In the genomic region with DNA sequence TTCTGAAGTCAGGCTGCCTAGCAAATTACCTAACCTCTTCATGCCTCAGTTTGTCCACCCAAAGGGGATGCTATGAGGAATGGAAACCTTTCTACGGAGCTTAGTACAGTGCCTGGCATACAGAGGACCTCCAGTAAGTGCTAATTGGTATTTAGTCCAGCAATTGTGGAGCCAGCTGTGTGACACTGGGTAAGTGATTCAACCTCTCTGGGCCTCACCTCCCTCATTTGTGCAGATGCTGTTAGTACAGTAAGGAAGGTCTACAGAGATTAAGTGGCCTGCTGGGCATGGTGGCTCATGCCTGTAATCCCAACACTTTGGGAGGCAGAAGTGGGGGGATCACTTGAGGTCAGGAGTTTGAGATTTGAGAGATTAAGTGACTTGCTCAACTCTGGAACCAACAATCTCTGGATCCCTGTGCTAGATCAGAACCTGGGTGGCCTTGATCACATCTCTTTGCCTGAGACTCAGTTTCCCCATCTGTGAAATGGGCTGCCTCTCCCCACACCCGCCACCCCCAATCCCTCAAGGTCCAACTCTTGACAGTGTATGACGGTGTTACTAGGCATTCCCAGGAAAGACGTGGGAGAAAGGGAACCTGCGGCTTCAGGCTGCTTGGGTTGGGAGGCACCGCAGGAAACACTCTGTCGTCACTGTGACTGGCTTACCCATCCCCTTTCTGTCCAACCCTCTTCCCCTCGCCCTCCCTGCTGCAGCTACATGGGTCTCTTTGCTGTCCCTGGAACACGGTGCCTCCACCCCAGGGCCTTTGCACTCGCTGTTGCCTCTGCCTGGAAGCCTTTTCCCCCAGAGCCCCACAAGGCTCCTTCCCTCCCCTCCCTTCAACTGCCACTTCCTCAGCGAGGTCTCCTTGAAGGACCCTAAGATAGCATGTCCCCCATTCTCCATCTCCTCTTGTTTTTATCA, we compare ENCODE assay signal across 18 cellular contexts. TPM values are rescaled to one million over a fixed set of nuclear protein-coding genes. Genes with fewer than 3 reads are reported as not detected.
DNase-seq lines count a peak whose midpoint lies in the region; ATAC-seq, FAIRE-seq and TF ChIP-seq lines count a peak whose summit lies in the region.
"Had no signal": no experiment of that assay in that cellular context is flagged by ENCODE, and none has a peak within 500 bp of the region (broad histone marks: within the 10 kb centered on the region; RNA-seq: fewer than 3 reads in every experiment).

No MANE protein-coding gene starts in this region.

- H3K56ac ChIP-seq in IMR-90 (ENCODE audit: extremely low read depth, insufficient read depth, low read length), result no peak overlapping the region

- H3K4me1 ChIP-seq in IMR-90 (ENCODE audit: control insufficient read depth, insufficient read depth, low read length), result no peaks in the 10 kb centered on the region
- peaks cover 4 to 8% of the 10 kb centered on the region in 2 donors for H3K4me1 ChIP-seq in mucosa of rectum (ENCODE audit: control insufficient read depth in 2 of 2, insufficient read depth in 2 of 2, low read length in 2 of 2)
- H3K4me1 ChIP-seq: SJCRH30 had no signal

- peak overlapping the region; percentile 39 for H2AFZ ChIP-seq in IMR-90 (replicated peaks; ENCODE audit: low read length, poor library complexity)

- TF ChIP-seq POLR2A in IMR-90 (IDR thresholded peaks at IDR 0.05; ENCODE audit: low read depth, low read length), result no peak
- no peak; the same call in 1 of the 2 replicates for TF ChIP-seq POLR2A in GM12892 (IDR thresholded peaks at IDR 0.05; ENCODE audit: low read depth, low read length)

- intact Hi-C loops in IMR-90 (cut with micrococcal nuclease), result no loop called here

- in situ Hi-C loops in IMR-90 (cut with MboI; ENCODE audit: low sequenced_read_pairs), result no loop called here

- H3K36me3 ChIP-seq in IMR-90 (ENCODE audit: control insufficient read depth, insufficient read depth, low read length) (peaks cover 64% of the 10 kb centered on the region), mucosa of rectum (ENCODE audit: control insufficient read depth in 2 of 2, insufficient read depth in 2 of 2, low read length in 2 of 2) (peaks cover 48 to 71% of the 10 kb centered on the region in 2 donors)

- no peak overlapping the region for H4K91ac ChIP-seq in IMR-90 (ENCODE audit: insufficient read depth, low read depth, low read length)

- peak; percentile 1 for TF ChIP-seq CTCF in GM10266 (IDR thresholded peaks at IDR 0.05; ENCODE audit: control insufficient read depth, insufficient read depth, low read depth, missing control alignments)
- no peak for TF ChIP-seq CTCF in IMR-90 (conservative IDR thresholded peaks at IDR 0.05; ENCODE audit: low read depth, low read length)

- BruUV-seq in IMR-90 (replicated peaks; lab: Mats Ljungman, UMichigan), result no TSS peak

- H3K4me3 ChIP-seq in IMR-90 (ENCODE audit: insufficient read depth, low read depth, low read length) (no peak overlapping the region), mucosa of rectum (ENCODE audit: low read length in 2 of 2) (no peak overlapping the region)
- H3K4me3 ChIP-seq: SJCRH30 had no signal

- H3K27me3 ChIP-seq in IMR-90 (ENCODE audit: control insufficient read depth, insufficient read depth, low read length), result no peaks in the 10 kb centered on the region
- H3K27me3 ChIP-seq in mucosa of rectum (ENCODE audit: control insufficient read depth in 2 of 2, insufficient read depth in 2 of 2, low read length in 2 of 2), result no peaks in the 10 kb centered on the region
- H3K27me3 ChIP-seq: SJCRH30 had no signal

- H3K23ac ChIP-seq in IMR-90 (ENCODE audit: low read depth, low read length), result no peak overlapping the region

- H3K9ac ChIP-seq in IMR-90 (ENCODE audit: low read depth, low read length), result no peak overlapping the region
- H3K9ac ChIP-seq in mucosa of rectum (ENCODE audit: low read depth in 1 of 2, low read length in 2 of 2), result peak overlapping the region in 1 of 2 donors; percentile 14

- no peak overlapping the region for H3K4me2 ChIP-seq in IMR-90 (ENCODE audit: low read depth, low read length)

- no peak for FAIRE-seq in GM12892 (lab: Jason Lieb, UNC)
- FAIRE-seq: GM12891 had no signal

- no peak for TF ChIP-seq RAD21 in IMR-90 (IDR thresholded peaks at IDR 0.05; ENCODE audit: low read length)

- dilution Hi-C loops in IMR-90 (cut with HindIII; ENCODE audit: low sequenced_read_pairs, unreplicated experiment), result no loop called here

- DNase-seq in GM10266 (ENCODE audit: extremely low spot score), result no peak
- no peak for DNase-seq in IMR-90
- DNase-seq in stimulated activated CD4-positive, alpha-beta T cell treated with anti-CD3 and anti-CD28 coated beads, Interleukin-4, amount 100 ng/mL, for 1 hour, result no peak
- no peak for DNase-seq in GM12892 (ENCODE audit: insufficient read length)
- DNase-seq: ACHN; CD4-positive, CD25-positive, alpha-beta regulatory T cell; DMS53; KBM-7; NCI-H1048; NCI-H2107; NCI-H69; NK-92 treated with Interleukin-12 subunit alpha and Interleukin-12 subunit beta, amount 100 ng/mL, for 24 hours; OCI-M1; RPMI8226; SJCRH30 had no signal

- H2AK5ac ChIP-seq in IMR-90 (ENCODE audit: low read depth, low read length), result no peak overlapping the region

- no peak overlapping the region for H2BK120ac ChIP-seq in IMR-90 (ENCODE audit: low read depth, low read length)

- H4K8ac ChIP-seq in IMR-90 (ENCODE audit: low read depth in 2 of 2, low read length in 2 of 2), result no peak overlapping the region

- no peak overlapping the region for H2BK5ac ChIP-seq in IMR-90 (ENCODE audit: low read depth, low read length, poor library complexity, severe bottlenecking)

- H3K9me1 ChIP-seq in IMR-90 (ENCODE audit: insufficient read depth, low read length), result 0 out of 2 replicates have a peak, but pooled peaks cover 6% of the 10 kb centered on the region

- no peaks in the 10 kb centered on the region for H3K9me3 ChIP-seq in IMR-90 (ENCODE audit: control insufficient read depth, insufficient read depth, low read length)
- no peaks in the 10 kb centered on the region for H3K9me3 ChIP-seq in mucosa of rectum (ENCODE audit: control insufficient read depth in 2 of 2, low read length in 2 of 2)
- H3K9me3 ChIP-seq: SJCRH30 had no signal

- H3K14ac ChIP-seq in IMR-90 (replicated peaks; ENCODE audit: low read depth, low read length), result no peak overlapping the region

- no peak overlapping the region for H3K18ac ChIP-seq in IMR-90 (ENCODE audit: low read depth, low read length)

- H4K5ac ChIP-seq in IMR-90 (ENCODE audit: low read depth, low read length), result no peak overlapping the region

- POLR2A ChIA-PET in IMR-90 (lab: Charles Lee; ENCODE audit: unreplicated experiment), result interaction anchor here (0.6 kb wide), 1 partner anchor 26 kb away, joined by 7 read pairs; no protein-coding TSS in a partner anchor

- H2BK20ac ChIP-seq in IMR-90 (ENCODE audit: low read depth, low read length), result no peak overlapping the region

- ATAC-seq in IMR-90 (ENCODE audit: low read depth) (no peak), GM21717 (IDR thresholded peaks at IDR 0.05; ENCODE audit: unreplicated experiment) (no peak)

- peaks cover 0 to 15% of the 10 kb centered on the region in 2 experiments; a peak in 3 of 4 replicates for H3K79me1 ChIP-seq in IMR-90 (ENCODE audit: low read depth in 1 of 2, low read length in 2 of 2)

- H3K27ac ChIP-seq in IMR-90 (ENCODE audit: insufficient read depth, low read length) (no peak overlapping the region), mucosa of rectum (ENCODE audit: low read depth in 2 of 2, low read length in 2 of 2) (peak overlapping the region; percentile 1 to 9)
- H3K27ac ChIP-seq: SJCRH30 had no signal

- no peak overlapping the region for H3K4ac ChIP-seq in IMR-90 (ENCODE audit: low read depth, low read length)

- no peak overlapping the region for H2BK15ac ChIP-seq in IMR-90 (ENCODE audit: low read depth, low read length)

- H4K20me1 ChIP-seq in IMR-90 (ENCODE audit: insufficient read depth, low read length), result peaks cover 19% of the 10 kb centered on the region; the same call in 1 of the 2 replicates

- H2AK9ac ChIP-seq in IMR-90 (replicated peaks; ENCODE audit: low read depth, low read length, poor library complexity), result peak overlapping the region; percentile 61

- WGBS in IMR-90 (ENCODE audit: extremely low coverage in 2 of 2, insufficient read length in 1 of 2), 2 experiments, result 92% methylated on average over 5 of the region's 11 CpGs; no CpG with 5 or more reads in 1 of the 2 experiments

- CTCF ChIA-PET in IMR-90 (lab: Yijun Ruan, JAX), result no interaction called here

TF ChIP-seq in IMR-90, 13 proteins besides CTCF, POLR2A, EP300 and RAD21:
- TF ChIP-seq SMC3 (IDR thresholded peaks at IDR 0.05; ENCODE audit: low read depth, low read length) (no peak), USF2 (IDR thresholded peaks at IDR 0.05; ENCODE audit: low read depth, low read length) (no peak)

RNA-seq across cellular contexts. Expression of gene PRKD2, which starts 18.3 kb away (rescaled TPM):
- 9.9 and 10.0 TPM in 2 replicates for total RNA-seq in IMR-90 (2012; rRNA removed)
- 18.8 and 19.6 TPM in 2 replicates for polyA plus RNA-seq in IMR-90 (2012; rRNA removed)
- polyA plus RNA-seq in IMR-90 (2012; cell fraction: cytosol; rRNA removed), result 8.8 and 25.6 TPM in 2 replicates
- polyA plus RNA-seq in IMR-90 (2012; cell fraction: nucleus; rRNA removed; ENCODE audit: low replicate concordance), result 44.4 and 97.9 TPM in 2 replicates
- polyA plus RNA-seq in GM12892 (2012; ENCODE audit: missing spikeins), result 31.9 TPM

RNA-seq across cellular contexts. Expression of gene DACT3, which starts 37.7 kb away (rescaled TPM):
- 1.6 and 1.9 TPM in 2 replicates for total RNA-seq in IMR-90 (2012; rRNA removed)
- 4.9 and 5.7 TPM in 2 replicates for polyA plus RNA-seq in IMR-90 (2012; rRNA removed)
- polyA plus RNA-seq in IMR-90 (2012; cell fraction: cytosol; rRNA removed), result 3.0 and 6.6 TPM in 2 replicates
- 6.5 and 7.5 TPM in 2 replicates for polyA plus RNA-seq in IMR-90 (2012; cell fraction: nucleus; rRNA removed; ENCODE audit: low replicate concordance)
- polyA plus RNA-seq in GM12892 (2012; ENCODE audit: missing spikeins), result 1.7 TPM
- total RNA-seq: CD4-positive, CD25-positive, alpha-beta regulatory T cell had no signal
- polyA plus RNA-seq: CD4-positive, CD25-positive, alpha-beta regulatory T cell had no signal

RNA-seq across cellular contexts. Expression of gene FKRP, which starts 47.2 kb away (rescaled TPM):
- 5.8 and 6.1 TPM in 2 replicates for total RNA-seq in IMR-90 (2012; rRNA removed)
- 25.3 and 28.5 TPM in 2 replicates for polyA plus RNA-seq in IMR-90 (2012; rRNA removed)
- polyA plus RNA-seq in IMR-90 (2012; cell fraction: cytosol; rRNA removed), result 22.3 and 36.1 TPM in 2 replicates
- 50.3 and 64.5 TPM in 2 replicates for polyA plus RNA-seq in IMR-90 (2012; cell fraction: nucleus; rRNA removed; ENCODE audit: low replicate concordance)
- polyA plus RNA-seq in GM12892 (2012; ENCODE audit: missing spikeins), result 4.0 TPM

RNA-seq across cellular contexts. Expression of gene STRN4, which starts 47.6 kb away (rescaled TPM):
- total RNA-seq in IMR-90 (2012; rRNA removed), result 36.7 and 37.8 TPM in 2 replicates
- polyA plus RNA-seq in IMR-90 (2012; rRNA removed), result 112 and 127 TPM in 2 replicates
- polyA plus RNA-seq in IMR-90 (2012; cell fraction: cytosol; rRNA removed), result 111 and 127 TPM in 2 replicates
- polyA plus RNA-seq in IMR-90 (2012; cell fraction: nucleus; rRNA removed; ENCODE audit: low replicate concordance), result 158 and 365 TPM in 2 replicates
- 26.8 TPM for polyA plus RNA-seq in GM12892 (2012; ENCODE audit: missing spikeins)
